1 cellular context compared by ENCODE assay signal in the genomic region with DNA sequence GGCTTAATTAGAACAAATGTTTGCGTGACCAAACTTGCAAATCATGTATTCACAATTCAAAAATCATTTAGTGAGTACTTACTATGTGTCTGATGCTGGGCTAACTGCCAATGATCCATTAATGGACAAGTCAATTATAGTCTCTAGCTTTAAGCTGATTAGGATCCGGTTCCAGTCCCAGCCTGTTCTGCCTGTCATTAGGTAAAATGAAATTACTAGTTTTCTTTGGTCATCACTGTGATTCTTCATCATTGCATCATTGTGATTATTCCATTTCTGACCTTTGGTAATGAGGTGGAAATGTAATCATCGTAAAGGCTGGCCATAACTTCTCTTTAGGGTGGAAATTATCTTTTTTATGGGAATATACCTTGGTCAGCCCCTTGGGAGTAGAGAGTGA.
A peak's percentile ranks its signal among the peaks of the same experiment; 100 is the strongest.
TF ChIP-seq lines count a peak whose summit lies in the region.

No MANE protein-coding gene starts in this region.

TF ChIP-seq in HepG2, 621 proteins besides CTCF, POLR2A, EP300 and RAD21:
- TF ChIP-seq, protein P1, sequence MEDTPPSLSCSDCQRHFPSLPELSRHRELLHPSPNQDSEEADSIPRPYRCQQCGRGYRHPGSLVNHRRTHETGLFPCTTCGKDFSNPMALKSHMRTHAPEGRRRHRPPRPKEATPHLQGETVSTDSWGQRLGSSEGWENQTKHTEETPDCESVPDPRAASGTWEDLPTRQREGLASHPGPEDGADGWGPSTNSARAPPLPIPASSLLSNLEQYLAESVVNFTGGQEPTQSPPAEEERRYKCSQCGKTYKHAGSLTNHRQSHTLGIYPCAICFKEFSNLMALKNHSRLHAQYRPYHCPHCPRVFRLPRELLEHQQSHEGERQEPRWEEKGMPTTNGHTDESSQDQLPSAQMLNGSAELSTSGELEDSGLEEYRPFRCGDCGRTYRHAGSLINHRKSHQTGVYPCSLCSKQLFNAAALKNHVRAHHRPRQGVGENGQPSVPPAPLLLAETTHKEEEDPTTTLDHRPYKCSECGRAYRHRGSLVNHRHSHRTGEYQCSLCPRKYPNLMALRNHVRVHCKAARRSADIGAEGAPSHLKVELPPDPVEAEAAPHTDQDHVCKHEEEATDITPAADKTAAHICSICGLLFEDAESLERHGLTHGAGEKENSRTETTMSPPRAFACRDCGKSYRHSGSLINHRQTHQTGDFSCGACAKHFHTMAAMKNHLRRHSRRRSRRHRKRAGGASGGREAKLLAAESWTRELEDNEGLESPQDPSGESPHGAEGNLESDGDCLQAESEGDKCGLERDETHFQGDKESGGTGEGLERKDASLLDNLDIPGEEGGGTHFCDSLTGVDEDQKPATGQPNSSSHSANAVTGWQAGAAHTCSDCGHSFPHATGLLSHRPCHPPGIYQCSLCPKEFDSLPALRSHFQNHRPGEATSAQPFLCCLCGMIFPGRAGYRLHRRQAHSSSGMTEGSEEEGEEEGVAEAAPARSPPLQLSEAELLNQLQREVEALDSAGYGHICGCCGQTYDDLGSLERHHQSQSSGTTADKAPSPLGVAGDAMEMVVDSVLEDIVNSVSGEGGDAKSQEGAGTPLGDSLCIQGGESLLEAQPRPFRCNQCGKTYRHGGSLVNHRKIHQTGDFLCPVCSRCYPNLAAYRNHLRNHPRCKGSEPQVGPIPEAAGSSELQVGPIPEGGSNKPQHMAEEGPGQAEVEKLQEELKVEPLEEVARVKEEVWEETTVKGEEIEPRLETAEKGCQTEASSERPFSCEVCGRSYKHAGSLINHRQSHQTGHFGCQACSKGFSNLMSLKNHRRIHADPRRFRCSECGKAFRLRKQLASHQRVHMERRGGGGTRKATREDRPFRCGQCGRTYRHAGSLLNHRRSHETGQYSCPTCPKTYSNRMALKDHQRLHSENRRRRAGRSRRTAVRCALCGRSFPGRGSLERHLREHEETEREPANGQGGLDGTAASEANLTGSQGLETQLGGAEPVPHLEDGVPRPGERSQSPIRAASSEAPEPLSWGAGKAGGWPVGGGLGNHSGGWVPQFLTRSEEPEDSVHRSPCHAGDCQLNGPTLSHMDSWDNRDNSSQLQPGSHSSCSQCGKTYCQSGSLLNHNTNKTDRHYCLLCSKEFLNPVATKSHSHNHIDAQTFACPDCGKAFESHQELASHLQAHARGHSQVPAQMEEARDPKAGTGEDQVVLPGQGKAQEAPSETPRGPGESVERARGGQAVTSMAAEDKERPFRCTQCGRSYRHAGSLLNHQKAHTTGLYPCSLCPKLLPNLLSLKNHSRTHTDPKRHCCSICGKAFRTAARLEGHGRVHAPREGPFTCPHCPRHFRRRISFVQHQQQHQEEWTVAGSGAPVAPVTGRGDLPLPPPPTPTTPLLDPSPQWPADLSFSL (CRISPR knock-in tag; IDR thresholded peaks at IDR 0.05), result no peak
- TF ChIP-seq ATF7 (IDR thresholded peaks at IDR 0.05) (peak; percentile 42), ATF7 (CRISPR knock-in tag; IDR thresholded peaks at IDR 0.05) (no peak)
